11 cellular contexts compared by ENCODE assay signal in the genomic region with DNA sequence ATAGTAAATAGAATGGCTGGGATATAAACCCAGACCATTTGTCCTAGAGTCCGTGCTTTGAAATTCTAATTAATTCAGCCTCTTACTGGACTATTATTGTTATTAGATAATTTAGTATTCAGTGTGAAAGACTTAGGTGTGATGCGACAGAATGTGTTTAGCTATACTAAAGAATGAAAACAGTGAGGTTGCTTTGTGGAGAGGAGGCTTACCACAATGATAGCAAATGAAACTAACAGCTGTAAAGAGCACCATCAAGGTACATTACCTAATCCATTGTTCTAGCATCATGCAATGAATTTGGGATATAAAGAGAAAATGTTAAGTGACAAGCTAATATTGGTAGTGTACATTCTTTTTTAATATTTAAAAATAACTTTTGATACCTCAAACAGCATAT.
DNase-seq lines count a peak whose midpoint lies in the region; ATAC-seq and TF ChIP-seq lines count a peak whose summit lies in the region.
"Had no signal": no experiment of that assay in that cellular context is flagged by ENCODE, and none has a peak within 500 bp of the region (broad histone marks: within the 10 kb centered on the region; RNA-seq: fewer than 3 reads in every experiment).

No MANE protein-coding gene starts in this region.

- no peaks in the 10 kb centered on the region for H3K27me3 Mint-ChIP-seq in effector memory CD8-positive, alpha-beta T cell

- in situ Hi-C loops in GM13977 (cut with MboI; ENCODE audit: low pct_unique_long_range_greater_than_20kb, low sequenced_read_pairs, unreplicated experiment), result no loop called here

- ATAC-seq in GM19397 (IDR thresholded peaks at IDR 0.05; ENCODE audit: unreplicated experiment), result peak; percentile 79
- peak; percentile 93 for ATAC-seq in HG02763 (IDR thresholded peaks at IDR 0.05; ENCODE audit: unreplicated experiment)
- peak; percentile 100 for ATAC-seq in HG03280 (IDR thresholded peaks at IDR 0.05; ENCODE audit: unreplicated experiment)
- no peak for ATAC-seq in effector memory CD8-positive, alpha-beta T cell (replicated peaks)
- ATAC-seq: foreskin keratinocyte had no signal

- H3K9me3 Mint-ChIP-seq in effector memory CD8-positive, alpha-beta T cell, result peaks cover 0 to 4% of the 10 kb centered on the region in 2 donors

- H3K27ac Mint-ChIP-seq in effector memory CD8-positive, alpha-beta T cell, result no peak overlapping the region

- peaks cover 4% of the 10 kb centered on the region for H3K36me3 Mint-ChIP-seq in effector memory CD8-positive, alpha-beta T cell (ENCODE audit: insufficient read depth)

- peak; percentile 37 for DNase-seq in GM13977 (ENCODE audit: low spot score)
- no peak for DNase-seq in effector memory CD8-positive, alpha-beta T cell
- no peak for DNase-seq in midbrain (lab: John Stamatoyannopoulos, UW)
- DNase-seq in cerebellar cortex (ENCODE audit: low spot score), result no peak
- no peak for DNase-seq in putamen (ENCODE audit: low spot score)
- DNase-seq: foreskin keratinocyte, islet precursor cell, NCI-H2171 treated with DMSO at 0.1 percent for 48 hours had no signal

- H3K4me1 Mint-ChIP-seq in effector memory CD8-positive, alpha-beta T cell (ENCODE audit: low read depth in 2 of 2), result no peaks in the 10 kb centered on the region

- no peak overlapping the region for H3K4me3 Mint-ChIP-seq in effector memory CD8-positive, alpha-beta T cell

- no peak for TF ChIP-seq CTCF in GM13977 (IDR thresholded peaks at IDR 0.05; ENCODE audit: extremely low read depth, insufficient read depth, missing control alignments)
